1 cellular context compared by ENCODE assay signal in genomic region chr12:6929806-6930452, GRCh38.
TF ChIP-seq lines count a peak whose summit lies in the region.

No MANE protein-coding gene starts in this region.

TF ChIP-seq in HCT116, 20 proteins besides CTCF, POLR2A, EP300 and RAD21:
- no peak for TF ChIP-seq ZNF274 (IDR thresholded peaks at IDR 0.05; ENCODE audit: low read depth, low read length)
- TF ChIP-seq TCF7L2 (IDR thresholded peaks at IDR 0.05; ENCODE audit: borderline replicate concordance, extremely low read depth, insufficient read depth, insufficient read length): no peak
- TF ChIP-seq FOSL1 (IDR thresholded peaks at IDR 0.05; ENCODE audit: low read depth): no peak
- TF ChIP-seq SP1 (IDR thresholded peaks at IDR 0.05; ENCODE audit: low read depth): no peak
- no peak for TF ChIP-seq ZFX (IDR thresholded peaks at IDR 0.05)
- TF ChIP-seq YY1 (IDR thresholded peaks at IDR 0.05; ENCODE audit: extremely low read depth, insufficient replicate concordance, low read depth, low read length): no peak
- TF ChIP-seq EZH2phosphoT487 (IDR thresholded peaks at IDR 0.05; ENCODE audit: borderline replicate concordance): no peak
- no peak for TF ChIP-seq JUND (IDR thresholded peaks at IDR 0.05)
- no peak for TF ChIP-seq CEBPB (IDR thresholded peaks at IDR 0.05; ENCODE audit: low read depth)
TF ChIP-seq in HCT116: peak in this region for 0.
